In genomic region chr18:29874519-29875098, GRCh38 we compare ENCODE assay signal across 9 cellular contexts.
DNase-seq lines count a peak whose midpoint lies in the region; ATAC-seq and TF ChIP-seq lines count a peak whose summit lies in the region.
"Had no signal": no experiment of that assay in that cellular context is flagged by ENCODE, and none has a peak within 500 bp of the region (broad histone marks: within the 10 kb centered on the region; RNA-seq: fewer than 3 reads in every experiment).

No MANE protein-coding gene starts in this region.

- no peak overlapping the region for H3K23ac ChIP-seq in trophoblast cell (ENCODE audit: low read length)

- H3K18ac ChIP-seq in trophoblast cell (ENCODE audit: low read length), result no peak overlapping the region

- no peak overlapping the region for H3K14ac ChIP-seq in trophoblast cell (ENCODE audit: low read length)

- H3K4me1 ChIP-seq in trophoblast cell (ENCODE audit: control insufficient read depth in 1 of 2, insufficient read depth in 2 of 2, low read length in 2 of 2), result peaks cover 0 to 2% of the 10 kb centered on the region in 2 experiments

- no peaks in the 10 kb centered on the region for H3K36me3 Mint-ChIP-seq in activated T-cell treated with anti-CD3 and anti-CD28 coated beads, Interleukin-2, amount 50 U/mL, for 24 hours (ENCODE audit: low read depth)

- no peak overlapping the region for H3K4me2 ChIP-seq in trophoblast cell (ENCODE audit: low read length)

- no peaks in the 10 kb centered on the region for H3K79me1 ChIP-seq in trophoblast cell (ENCODE audit: low read length)

- H2AK5ac ChIP-seq in trophoblast cell (ENCODE audit: low read length), result no peak overlapping the region

- no peak overlapping the region for H2AFZ ChIP-seq in trophoblast cell (ENCODE audit: insufficient read depth, low read length, poor library complexity)

- intact Hi-C loops in dorsolateral prefrontal cortex (cut with DNase I), result loop anchor here (5.0 to 10.0 kb wide), 4 partner anchors 400 to 1100 kb away; no protein-coding TSS in a partner anchor

- no peak overlapping the region for H2BK12ac ChIP-seq in trophoblast cell (ENCODE audit: low read length)

- TF ChIP-seq CTCF in AG04450 (IDR thresholded peaks at IDR 0.05; ENCODE audit: low read depth, low read length) (0 out of 2 replicates have a peak, but pooled peaks have one; percentile 31), dorsolateral prefrontal cortex (IDR thresholded peaks at IDR 0.05 in 54 of 56, conservative IDR thresholded peaks at IDR 0.05 in 2 of 56; ENCODE audit: low read depth in 1 of 56, partially characterized antibody in 56 of 56) (peak; percentile 36 to 77 (median 60))

- WGBS in trophoblast cell (ENCODE audit: extremely low coverage, insufficient coverage, insufficient read length), result no CpG with 5 or more reads among the region's 3 CpGs

- H4K12ac ChIP-seq in trophoblast cell (ENCODE audit: low read depth, low read length), result no peak overlapping the region

- H3K27ac ChIP-seq in AG04450 (ENCODE audit: low read depth, low read length) (no peak overlapping the region), dorsolateral prefrontal cortex (no peak overlapping the region), trophoblast cell (ENCODE audit: low read depth, low read length) (no peak overlapping the region)

- H3K9me3 ChIP-seq in AG04450 (ENCODE audit: control insufficient read depth, insufficient read depth, low read length), result 0 out of 2 replicates have a peak, but pooled peaks cover 2% of the 10 kb centered on the region
- peaks cover 3% of the 10 kb centered on the region for H3K9me3 ChIP-seq in trophoblast cell (ENCODE audit: insufficient read depth, low read depth, low read length)

- peak; percentile 50 for ATAC-seq in GM21619 (IDR thresholded peaks at IDR 0.05; ENCODE audit: unreplicated experiment)
- ATAC-seq in GM19463 (IDR thresholded peaks at IDR 0.05; ENCODE audit: unreplicated experiment), result no peak
- ATAC-seq in GM21529 (IDR thresholded peaks at IDR 0.05; ENCODE audit: unreplicated experiment), result no peak

- no peak overlapping the region for H4K91ac ChIP-seq in trophoblast cell (ENCODE audit: low read depth, low read length)

- H3K4me3 Mint-ChIP-seq in activated T-cell treated with anti-CD3 and anti-CD28 coated beads, Interleukin-2, amount 50 U/mL, for 24 hours, result no peak overlapping the region
- H3K4me3 Mint-ChIP-seq: central memory CD8-positive, alpha-beta T cell had no signal

- no peaks in the 10 kb centered on the region for H3K27me3 Mint-ChIP-seq in activated T-cell treated with anti-CD3 and anti-CD28 coated beads, Interleukin-2, amount 50 U/mL, for 24 hours
- H3K27me3 Mint-ChIP-seq: central memory CD8-positive, alpha-beta T cell had no signal

- POLR2A ChIA-PET in AG04450 (lab: Yijun Ruan, JAX), result no interaction called here

- H3K4ac ChIP-seq in trophoblast cell (ENCODE audit: low read depth, low read length), result no peak overlapping the region

- H4K8ac ChIP-seq in trophoblast cell (ENCODE audit: low read depth, low read length), result no peak overlapping the region

- no peak overlapping the region for H3K9ac ChIP-seq in trophoblast cell (ENCODE audit: low read length)

- H3K4me3 ChIP-seq in AG04450 (ENCODE audit: low read depth, low read length) (no peak overlapping the region), dorsolateral prefrontal cortex (no peak overlapping the region), trophoblast cell (ENCODE audit: low read depth, low read length) (no peak overlapping the region)

- H3K27me3 ChIP-seq in AG04450 (ENCODE audit: control insufficient read depth, insufficient read depth, low read length) (no peaks in the 10 kb centered on the region), dorsolateral prefrontal cortex (no peaks in the 10 kb centered on the region), trophoblast cell (ENCODE audit: insufficient read depth, low read length) (no peaks in the 10 kb centered on the region)

- DNase-seq in AG04450 (ENCODE audit: low read depth, low spot score), result no peak
- peak; percentile 2 to 43 for DNase-seq in NCI-H446 (lab: John Stamatoyannopoulos, UW)
- no peak for DNase-seq in dorsolateral prefrontal cortex
- DNase-seq in trophoblast cell, result peak; percentile 39 to 68
- DNase-seq in activated T-cell treated with anti-CD3 and anti-CD28 coated beads, Interleukin-2, amount 50 U/mL, for 24 hours, result no peak

- H2BK5ac ChIP-seq in trophoblast cell (ENCODE audit: low read depth, low read length, poor library complexity), result no peak overlapping the region

- no peaks in the 10 kb centered on the region for H3K79me2 ChIP-seq in trophoblast cell (ENCODE audit: control insufficient read depth, insufficient read depth, low read length, poor library complexity)

- CTCF ChIA-PET in AG04450 (lab: Charles Lee), result interaction anchor here (0.6 to 2.1 kb wide), 4 partner anchors 10 to 1098 kb away, joined by 3 to 19 read pairs (median 7); no protein-coding TSS in a partner anchor

- peaks cover 31% of the 10 kb centered on the region for H3K9me3 Mint-ChIP-seq in activated T-cell treated with anti-CD3 and anti-CD28 coated beads, Interleukin-2, amount 50 U/mL, for 24 hours

- H3K4me1 Mint-ChIP-seq in activated T-cell treated with anti-CD3 and anti-CD28 coated beads, Interleukin-2, amount 50 U/mL, for 24 hours (ENCODE audit: low read depth), result no peaks in the 10 kb centered on the region
- H3K4me1 Mint-ChIP-seq: central memory CD8-positive, alpha-beta T cell had no signal

- H3K36me3 ChIP-seq in trophoblast cell (ENCODE audit: control insufficient read depth in 1 of 2, insufficient read depth in 2 of 2, low read length in 2 of 2), result no peaks in the 10 kb centered on the region

- H3K27ac Mint-ChIP-seq in activated T-cell treated with anti-CD3 and anti-CD28 coated beads, Interleukin-2, amount 50 U/mL, for 24 hours, result no peak overlapping the region

- no peak overlapping the region for H2BK120ac ChIP-seq in trophoblast cell (ENCODE audit: insufficient read depth, low read length, poor library complexity)

Comparison
In these comparisons a context has a peak if more than half of its experiments do, and no peak if none do; other contexts are left out.
1. DNase-seq: peak in NCI-H446 (2 of 2) and trophoblast cell (2 of 2); none in AG04450 (single experiment), dorsolateral prefrontal cortex (0 of 10) and activated T-cell treated with anti-CD3 and anti-CD28 coated beads, Interleukin-2, amount 50 U/mL, for 24 hours (single experiment).